8 cellular contexts compared by ENCODE assay signal in genomic region chr14:77322209-77322902, GRCh38. TPM values are rescaled to one million over a fixed set of nuclear protein-coding genes. Genes with fewer than 3 reads are reported as not detected.
DNase-seq lines count a peak whose midpoint lies in the region; ATAC-seq and TF ChIP-seq lines count a peak whose summit lies in the region.

No MANE protein-coding gene starts in this region.

- H3K27ac Mint-ChIP-seq in endothelial cell (ENCODE audit: unreplicated experiment), result peak overlapping the region; percentile 49

- H3K27me3 ChIP-seq in OCI-LY3 (ENCODE audit: low read depth, low read length), result no peaks in the 10 kb centered on the region
- H3K27me3 ChIP-seq in prostate gland (replicated peaks; ENCODE audit: insufficient read depth), result no peaks in the 10 kb centered on the region

- peaks cover 4% of the 10 kb centered on the region for H3K36me3 Mint-ChIP-seq in endothelial cell (ENCODE audit: low read depth, unreplicated experiment)

- H3K4me3 ChIP-seq in GM08714 (ENCODE audit: low read length), result peak overlapping the region; percentile 97; the same call in 1 of the 2 replicates
- peak overlapping the region; percentile 89 for H3K4me3 ChIP-seq in OCI-LY3 (ENCODE audit: low read length)
- H3K4me3 ChIP-seq in prostate gland, result peak overlapping the region; percentile 87 to 93

- peaks cover 17% of the 10 kb centered on the region for H3K4me1 Mint-ChIP-seq in endothelial cell (ENCODE audit: unreplicated experiment)

- peak overlapping the region; percentile 96 for H3K4me3 Mint-ChIP-seq in endothelial cell (ENCODE audit: unreplicated experiment)

- H3K9me3 ChIP-seq in OCI-LY3 (ENCODE audit: insufficient read depth, low read length) (no peaks in the 10 kb centered on the region), prostate gland (no peaks in the 10 kb centered on the region)

- peaks cover 17% of the 10 kb centered on the region for H3K27me3 Mint-ChIP-seq in endothelial cell (ENCODE audit: unreplicated experiment)

- DNase-seq in endothelial cell (ENCODE audit: low spot score) (no peak), prostate gland (ENCODE audit: low spot score) (no peak), dermis blood vessel endothelial cell (no peak), putamen (ENCODE audit: low spot score) (no peak), NCI-H2107 (lab: John Stamatoyannopoulos, UW) (no peak)

- TF ChIP-seq POLR2A in prostate gland (IDR thresholded peaks at IDR 0.05), result no peak

- H3K9ac ChIP-seq in OCI-LY3 (ENCODE audit: low read length), result peak overlapping the region; percentile 92

- H3K36me3 ChIP-seq in OCI-LY3 (replicated peaks; ENCODE audit: low read depth, low read length) (no peaks in the 10 kb centered on the region), prostate gland (no peaks in the 10 kb centered on the region)

- TF ChIP-seq CTCF in OCI-LY3 (IDR thresholded peaks at IDR 0.05; ENCODE audit: low read depth, low read length) (no peak), endothelial cell (IDR thresholded peaks at IDR 0.05; ENCODE audit: unreplicated experiment) (no peak), prostate gland (IDR thresholded peaks at IDR 0.05) (no peak)

- intact Hi-C loops in prostate gland (cut with DNase I), result loop anchor here (2.0 to 5.0 kb wide), 2 partner anchors 54 to 225 kb away; partner anchors contain the start of genes CIPC, SAMD15 and TMED8

- H3K4me1 ChIP-seq in OCI-LY3 (ENCODE audit: low read length) (peaks cover 13% of the 10 kb centered on the region), prostate gland (replicated peaks) (no peaks in the 10 kb centered on the region)

- no peaks in the 10 kb centered on the region for H4K20me1 ChIP-seq in OCI-LY3 (ENCODE audit: insufficient read depth, low read length)

- H3K79me2 ChIP-seq in OCI-LY3 (ENCODE audit: low read length), result 0 out of 2 replicates have a peak, but pooled peaks cover 6% of the 10 kb centered on the region

- no peaks in the 10 kb centered on the region for H3K9me3 Mint-ChIP-seq in endothelial cell (ENCODE audit: unreplicated experiment)

- WGBS in prostate gland, result 74% methylated on average over 5 of the region's 5 CpGs

- no peak for ATAC-seq in esophagus mucosa

- peak overlapping the region; percentile 20; the same call in 1 of the 2 replicates for H3K27ac ChIP-seq in OCI-LY3 (ENCODE audit: low read length)
- H3K27ac ChIP-seq in prostate gland, result peak overlapping the region; percentile 98 to 99

- peak overlapping the region; percentile 99 for H3K4me2 ChIP-seq in OCI-LY3 (ENCODE audit: low read length)

- H2AFZ ChIP-seq in OCI-LY3 (ENCODE audit: low read depth, low read length), result peak overlapping the region; percentile 82

RNA-seq across cellular contexts. Expression of gene GSTZ1, which starts 1.5 kb away (rescaled TPM):
- 20.0 TPM for total RNA-seq in endothelial cell (ENCODE audit: unreplicated experiment)
- 10 to 100 TPM; 50.1 to 78.1 TPM for total RNA-seq in prostate gland
- 31.3 and 34.2 TPM in 2 replicates for total RNA-seq in dermis blood vessel endothelial cell
- 26.6 TPM for total RNA-seq in esophagus mucosa

RNA-seq across cellular contexts. Expression of gene POMT2, which starts 1.7 kb away (rescaled TPM):
- total RNA-seq in endothelial cell (ENCODE audit: unreplicated experiment) (33.8 TPM), prostate gland (100 to 1,000 TPM in 1 of 2 donors, 1 to 10 TPM in 1; 8.4 to 101 TPM), dermis blood vessel endothelial cell (8.5 and 14.7 TPM in 2 replicates), esophagus mucosa (11.2 TPM)

RNA-seq across cellular contexts. Expression of gene NGB, which starts 51.4 kb away (rescaled TPM):
- total RNA-seq in endothelial cell (ENCODE audit: unreplicated experiment) (not detected), prostate gland (under 1 TPM in 1 of 2 donors, not detected in 1; 0.91 TPM), dermis blood vessel endothelial cell (0.05 TPM in 1 of 2 replicates, not detected in the other), esophagus mucosa (not detected)

RNA-seq across cellular contexts. Expression of gene TMED8, which starts 54.5 kb away (rescaled TPM):
- total RNA-seq in endothelial cell (ENCODE audit: unreplicated experiment), result 9.9 TPM
- total RNA-seq in prostate gland, result 10 to 100 TPM; 14.7 to 35.2 TPM
- 11.2 and 12.9 TPM in 2 replicates for total RNA-seq in dermis blood vessel endothelial cell
- 4.6 TPM for total RNA-seq in esophagus mucosa

RNA-seq across cellular contexts. Expression of gene SAMD15, which starts 54.8 kb away (rescaled TPM):
- 1.7 TPM for total RNA-seq in endothelial cell (ENCODE audit: unreplicated experiment)
- 1 to 10 TPM in 1 of 2 donors, under 1 TPM in 1; 0.96 to 2.9 TPM for total RNA-seq in prostate gland
- 0.88 and 1.0 TPM in 2 replicates for total RNA-seq in dermis blood vessel endothelial cell
- 0.88 TPM for total RNA-seq in esophagus mucosa
